Comparison of ENCODE assay signal across 23 cellular contexts in genomic region chr17:58913971-58914769, GRCh38.
DNase-seq lines count a peak whose midpoint lies in the region; ATAC-seq and TF ChIP-seq lines count a peak whose summit lies in the region.
"Had no signal": no experiment of that assay in that cellular context is flagged by ENCODE, and none has a peak within 500 bp of the region (broad histone marks: within the 10 kb centered on the region; RNA-seq: fewer than 3 reads in every experiment).

No MANE protein-coding gene starts in this region.

- intact Hi-C loops in right lobe of liver (cut with DNase I) = no loop called here

- TF ChIP-seq CTCF in LNCaP clone FGC (IDR thresholded peaks at IDR 0.05; ENCODE audit: control insufficient read depth, extremely low read depth, insufficient read depth) (no peak), right lobe of liver (IDR thresholded peaks at IDR 0.05) (no peak)

- H3K4me1 ChIP-seq in right lobe of liver = peaks cover 0 to 8% (median 0%) of the 10 kb centered on the region in 4 donors
- H3K4me1 ChIP-seq: vagina had no signal

- ATAC-seq in right lobe of liver (peak; percentile 69 to 91 (median 85)), GM19328 (IDR thresholded peaks at IDR 0.05; ENCODE audit: unreplicated experiment) (no peak)
- ATAC-seq: activated CD4-positive, CD25-positive, alpha-beta regulatory T cell treated with anti-CD3 and anti-CD28 coated beads, Interleukin-2, amount 50 U/mL, for 24 hours; T-helper 17 cell had no signal

- no peaks in the 10 kb centered on the region for H3K36me3 ChIP-seq in right lobe of liver
- H3K36me3 ChIP-seq: brain microvascular endothelial cell, vagina had no signal

- H3K4me3 ChIP-seq in LNCaP clone FGC (ENCODE audit: low read depth, low read length) (no peak overlapping the region), right lobe of liver (no peak overlapping the region)
- H3K4me3 ChIP-seq: vagina had no signal

- WGBS in right lobe of liver (ENCODE audit: insufficient coverage, low coverage, low lambda C conversion rate, missing lambda C conversion rate) = 36% methylated on average over 2 of the region's 2 CpGs

- no peaks in the 10 kb centered on the region for H3K9me3 ChIP-seq in right lobe of liver

- peak overlapping the region in 2 of 3 donors; percentile 47 to 51 for H3K27ac ChIP-seq in right lobe of liver
- H3K27ac ChIP-seq: brain microvascular endothelial cell, HL-60, vagina had no signal

- no peak for TF ChIP-seq POLR2A in right lobe of liver (IDR thresholded peaks at IDR 0.05)

- no peaks in the 10 kb centered on the region for H3K27me3 ChIP-seq in right lobe of liver
- H3K27me3 ChIP-seq: brain microvascular endothelial cell, vagina had no signal

- peak; percentile 9 for DNase-seq in EH (ENCODE audit: low read depth)
- peak; percentile 43 for DNase-seq in LNCaP clone FGC (ENCODE audit: low read depth)
- DNase-seq in dedifferentiated amniotic fluid mesenchymal stem cell (ENCODE audit: extremely low spot score) = peak; percentile 67
- DNase-seq in right lobe of liver = no peak
- DNase-seq in stimulated activated naive CD4-positive, alpha-beta T cell treated with Interleukin-2 at 50 U/mL for 16 hours (lab: John Stamatoyannopoulos, UW) = no peak
- DNase-seq in islet precursor cell = no peak
- DNase-seq: activated naive CD4-positive, alpha-beta T cell treated with anti-CD3 and anti-CD28 coated beads for 36 hours; brain microvascular endothelial cell; CD4-positive, alpha-beta T cell; effector memory CD4-positive, alpha-beta T cell; EL; head of caudate nucleus; Karpas-422; kidney glomerular epithelial cell; NCI-H187; NCI-H774; small intestine; stimulated activated naive CD4-positive, alpha-beta T cell; T-helper 17 cell had no signal

Comparison
In these comparisons a context has a peak if more than half of its experiments do, and no peak if none do; other contexts are left out.
1. DNase-seq: peak in EH (single experiment), LNCaP clone FGC (single experiment) and dedifferentiated amniotic fluid mesenchymal stem cell (single experiment); none in right lobe of liver (0 of 3), stimulated activated naive CD4-positive, alpha-beta T cell treated with Interleukin-2 at 50 U/mL for 16 hours (single experiment) and islet precursor cell (single experiment).